ENCODE assay signal across 8 cellular contexts in genomic region chrX:100819837-100820666, GRCh38. TPM values are rescaled to one million over a fixed set of nuclear protein-coding genes. Genes with fewer than 3 reads are reported as not detected.
A peak's percentile ranks its signal among the peaks of the same experiment; 100 is the strongest.
DNase-seq lines count a peak whose midpoint lies in the region; ATAC-seq and TF ChIP-seq lines count a peak whose summit lies in the region.

CSTF2 (plus strand) TSS chrX:100820391; CDS start chrX:100820417, 26 bp downstream.

- H3K4me3 ChIP-seq in epithelial cell of proximal tubule (ENCODE audit: low read depth, low read length) (peak within 1 kb of the TSS; percentile 78), mucosa of rectum (ENCODE audit: low read length in 2 of 2) (peak within 1 kb of the TSS; percentile 87 to 91)

- H3K9ac ChIP-seq in mucosa of rectum (ENCODE audit: low read depth in 1 of 2, low read length in 2 of 2) = peak within 1 kb of the TSS; percentile 54 to 58

- peaks cover 6 to 18% of the 10 kb centered on the region in 2 donors for H3K36me3 ChIP-seq in mucosa of rectum (ENCODE audit: control insufficient read depth in 2 of 2, insufficient read depth in 2 of 2, low read length in 2 of 2)

- DNase-seq in DMS153 (lab: John Stamatoyannopoulos, UW) (peak; percentile 62), HuH-7.5 (ENCODE audit: low spot score) (peak; percentile 43), OCI-M1 (lab: John Stamatoyannopoulos, UW) (peak; percentile 90), activated T-cell treated with anti-CD3 and anti-CD28 coated beads for 24 hours (ENCODE audit: low read depth) (peak; percentile 71), epithelial cell of proximal tubule (ENCODE audit: low read depth) (peak; percentile 37)
- DNase-seq in stimulated activated CD8-positive, alpha-beta memory T cell treated with anti-CD3 and anti-CD28 coated beads, Interleukin-4, amount 100 ng/mL, for 4 hours (ENCODE audit: low read depth in 2 of 2, low spot score in 1 of 2) = peak; percentile 39 to 54

- H3K4me1 ChIP-seq in mucosa of rectum (ENCODE audit: control insufficient read depth in 2 of 2, insufficient read depth in 2 of 2, low read length in 2 of 2) = no peaks in the 10 kb centered on the region

- no peaks in the 10 kb centered on the region for H3K9me3 ChIP-seq in mucosa of rectum (ENCODE audit: control insufficient read depth in 2 of 2, low read length in 2 of 2)

- peak; percentile 2 for TF ChIP-seq CTCF in epithelial cell of proximal tubule (conservative IDR thresholded peaks at IDR 0.05; ENCODE audit: low read depth, low read length)

- peak within 1 kb of the TSS; percentile 71 to 74 for H3K27ac ChIP-seq in mucosa of rectum (ENCODE audit: low read depth in 2 of 2, low read length in 2 of 2)

- peak; percentile 100 for ATAC-seq in GM21528 (IDR thresholded peaks at IDR 0.05; ENCODE audit: low FRiP score, unreplicated experiment)

- no peaks in the 10 kb centered on the region for H3K27me3 ChIP-seq in mucosa of rectum (ENCODE audit: control insufficient read depth in 2 of 2, insufficient read depth in 2 of 2, low read length in 2 of 2)

RNA-seq across cellular contexts. Expression of gene CSTF2, which starts in this region (rescaled TPM):
- total RNA-seq in epithelial cell of proximal tubule = 19.8 and 37.4 TPM in 2 replicates

Comparison
In these comparisons a context has a peak if more than half of its experiments do, and no peak if none do; other contexts are left out.
1. Peak in every context shown above with its lines: DNase-seq, ATAC-seq, H3K4me3 ChIP-seq and H3K27ac ChIP-seq.
2. DNase-seq: peak in every context shown above with its lines; median percentile 90 in OCI-M1; 71 in activated T-cell treated with anti-CD3 and anti-CD28 coated beads for 24 hours; 62 in DMS153; 46 in stimulated activated CD8-positive, alpha-beta memory T cell treated with anti-CD3 and anti-CD28 coated beads, Interleukin-4, amount 100 ng/mL, for 4 hours; 43 in HuH-7.5; 37 in epithelial cell of proximal tubule.